Comparison of ENCODE assay signal across 1 cellular context in genomic region chr18:3689986-3690681, GRCh38.
TF ChIP-seq lines count a peak whose summit lies in the region.

No MANE protein-coding gene starts in this region.

TF ChIP-seq in WTC11, 78 proteins besides CTCF, POLR2A, EP300 and RAD21 (continued from another document):
- TF ChIP-seq ZSCAN18 (CRISPR knock-in tag; IDR thresholded peaks at IDR 0.05) = no peak
- TF ChIP-seq ATF2 (CRISPR knock-in tag; IDR thresholded peaks at IDR 0.05; ENCODE audit: borderline replicate concordance, low read depth) = no peak
- TF ChIP-seq KAT7 (CRISPR knock-in tag; IDR thresholded peaks at IDR 0.05; ENCODE audit: borderline replicate concordance) = no peak
- TF ChIP-seq HMGXB4 (CRISPR knock-in tag; IDR thresholded peaks at IDR 0.05) = no peak
- TF ChIP-seq FOXK1 (CRISPR knock-in tag; IDR thresholded peaks at IDR 0.05) = no peak
- no peak for TF ChIP-seq RELA (CRISPR knock-in tag; IDR thresholded peaks at IDR 0.05; ENCODE audit: borderline replicate concordance)
